Comparison of ENCODE assay signal across 1 cellular context in the genomic region with DNA sequence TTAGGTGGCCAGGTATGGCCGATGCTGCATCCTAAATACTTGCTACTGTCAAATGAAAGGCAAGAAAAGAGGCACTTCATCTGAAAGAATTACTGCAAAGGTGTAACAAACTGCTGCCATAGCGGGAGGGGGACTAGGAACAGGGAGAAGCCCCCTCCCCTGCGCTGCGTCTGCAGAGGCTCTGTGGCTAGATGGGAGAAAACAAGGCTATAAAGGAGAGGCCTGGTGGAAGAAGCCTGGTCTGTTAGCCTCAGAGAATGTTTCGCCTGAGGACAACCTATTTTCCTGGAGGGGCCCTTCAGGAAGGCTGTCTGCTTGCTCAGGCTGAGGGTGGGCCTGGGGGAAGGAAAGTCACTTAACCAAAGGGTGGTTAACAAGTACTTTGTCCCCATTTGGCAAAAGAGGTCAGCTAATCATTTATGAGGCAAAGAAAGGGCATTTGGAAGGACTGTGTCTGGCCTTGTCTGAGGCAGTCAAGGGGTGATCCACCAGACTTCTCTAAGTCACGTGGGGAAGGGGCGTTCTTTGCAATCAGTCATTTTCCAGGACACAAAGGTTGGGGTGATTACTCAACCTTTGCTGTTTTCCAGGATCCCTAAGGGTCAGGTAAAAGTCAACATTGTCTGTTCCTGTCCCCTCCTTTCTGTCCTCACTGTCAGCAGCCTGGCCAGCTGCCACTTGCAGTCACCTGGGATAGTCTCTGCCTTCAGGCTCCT.
TF ChIP-seq lines count a peak whose summit lies in the region.

No MANE protein-coding gene starts in this region.

TF ChIP-seq in HepG2, 621 proteins besides CTCF, POLR2A, EP300 and RAD21 (continued from another document and continues in another):
- TF ChIP-seq, protein P1, sequence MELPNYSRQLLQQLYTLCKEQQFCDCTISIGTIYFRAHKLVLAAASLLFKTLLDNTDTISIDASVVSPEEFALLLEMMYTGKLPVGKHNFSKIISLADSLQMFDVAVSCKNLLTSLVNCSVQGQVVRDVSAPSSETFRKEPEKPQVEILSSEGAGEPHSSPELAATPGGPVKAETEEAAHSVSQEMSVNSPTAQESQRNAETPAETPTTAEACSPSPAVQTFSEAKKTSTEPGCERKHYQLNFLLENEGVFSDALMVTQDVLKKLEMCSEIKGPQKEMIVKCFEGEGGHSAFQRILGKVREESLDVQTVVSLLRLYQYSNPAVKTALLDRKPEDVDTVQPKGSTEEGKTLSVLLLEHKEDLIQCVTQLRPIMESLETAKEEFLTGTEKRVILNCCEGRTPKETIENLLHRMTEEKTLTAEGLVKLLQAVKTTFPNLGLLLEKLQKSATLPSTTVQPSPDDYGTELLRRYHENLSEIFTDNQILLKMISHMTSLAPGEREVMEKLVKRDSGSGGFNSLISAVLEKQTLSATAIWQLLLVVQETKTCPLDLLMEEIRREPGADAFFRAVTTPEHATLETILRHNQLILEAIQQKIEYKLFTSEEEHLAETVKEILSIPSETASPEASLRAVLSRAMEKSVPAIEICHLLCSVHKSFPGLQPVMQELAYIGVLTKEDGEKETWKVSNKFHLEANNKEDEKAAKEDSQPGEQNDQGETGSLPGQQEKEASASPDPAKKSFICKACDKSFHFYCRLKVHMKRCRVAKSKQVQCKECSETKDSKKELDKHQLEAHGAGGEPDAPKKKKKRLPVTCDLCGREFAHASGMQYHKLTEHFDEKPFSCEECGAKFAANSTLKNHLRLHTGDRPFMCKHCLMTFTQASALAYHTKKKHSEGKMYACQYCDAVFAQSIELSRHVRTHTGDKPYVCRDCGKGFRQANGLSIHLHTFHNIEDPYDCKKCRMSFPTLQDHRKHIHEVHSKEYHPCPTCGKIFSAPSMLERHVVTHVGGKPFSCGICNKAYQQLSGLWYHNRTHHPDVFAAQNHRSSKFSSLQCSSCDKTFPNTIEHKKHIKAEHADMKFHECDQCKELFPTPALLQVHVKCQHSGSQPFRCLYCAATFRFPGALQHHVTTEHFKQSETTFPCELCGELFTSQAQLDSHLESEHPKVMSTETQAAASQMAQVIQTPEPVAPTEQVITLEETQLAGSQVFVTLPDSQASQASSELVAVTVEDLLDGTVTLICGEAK (IDR thresholded peaks at IDR 0.05) = no peak
- TF ChIP-seq, protein P1 (CRISPR knock-in tag; IDR thresholded peaks at IDR 0.05) = no peak
- TF ChIP-seq MEIS2 (CRISPR knock-in tag; IDR thresholded peaks at IDR 0.05) (peak; percentile 72; the same call in 1 of the 2 replicates), ZNF333 (CRISPR knock-in tag; IDR thresholded peaks at IDR 0.05; ENCODE audit: borderline replicate concordance) (no peak), NCOA5 (CRISPR knock-in tag; IDR thresholded peaks at IDR 0.05) (no peak), JARID2 (CRISPR knock-in tag; IDR thresholded peaks at IDR 0.05; ENCODE audit: insufficient replicate concordance) (no peak), ZFP36L2 (CRISPR knock-in tag; IDR thresholded peaks at IDR 0.05) (no peak), ZSCAN22 (CRISPR knock-in tag; IDR thresholded peaks at IDR 0.05) (no peak), TCF7 (IDR thresholded peaks at IDR 0.05; ENCODE audit: low read depth) (no peak), JUNB (CRISPR knock-in tag; IDR thresholded peaks at IDR 0.05; ENCODE audit: borderline replicate concordance) (no peak), POLR2AphosphoS5 (IDR thresholded peaks at IDR 0.05; ENCODE audit: low read depth, low read length) (no peak), LCORL (IDR thresholded peaks at IDR 0.05) (no peak), LCORL (CRISPR knock-in tag; IDR thresholded peaks at IDR 0.05) (peak; percentile 43; the same call in 1 of the 2 replicates), KLF12 (CRISPR knock-in tag; IDR thresholded peaks at IDR 0.05; ENCODE audit: borderline replicate concordance) (no peak), ZNF143 (CRISPR knock-in tag; IDR thresholded peaks at IDR 0.05) (no peak)
- TF ChIP-seq, protein P2, sequence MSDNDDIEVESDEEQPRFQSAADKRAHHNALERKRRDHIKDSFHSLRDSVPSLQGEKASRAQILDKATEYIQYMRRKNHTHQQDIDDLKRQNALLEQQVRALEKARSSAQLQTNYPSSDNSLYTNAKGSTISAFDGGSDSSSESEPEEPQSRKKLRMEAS (IDR thresholded peaks at IDR 0.05) = no peak
- TF ChIP-seq, protein P3, sequence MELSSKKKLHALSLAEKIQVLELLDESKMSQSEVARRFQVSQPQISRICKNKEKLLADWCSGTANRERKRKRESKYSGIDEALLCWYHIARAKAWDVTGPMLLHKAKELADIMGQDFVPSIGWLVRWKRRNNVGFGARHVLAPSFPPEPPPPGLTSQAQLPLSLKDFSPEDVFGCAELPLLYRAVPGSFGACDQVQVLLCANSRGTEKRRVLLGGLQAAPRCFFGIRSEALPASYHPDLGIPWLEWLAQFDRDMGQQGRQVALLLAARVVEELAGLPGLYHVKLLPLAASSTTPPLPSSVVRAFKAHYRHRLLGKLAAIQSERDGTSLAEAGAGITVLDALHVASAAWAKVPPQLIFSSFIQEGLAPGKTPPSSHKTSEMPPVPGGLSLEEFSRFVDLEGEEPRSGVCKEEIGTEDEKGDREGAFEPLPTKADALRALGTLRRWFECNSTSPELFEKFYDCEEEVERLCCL (CRISPR knock-in tag; IDR thresholded peaks at IDR 0.05; ENCODE audit: borderline replicate concordance) = no peak
- TF ChIP-seq, protein P4, sequence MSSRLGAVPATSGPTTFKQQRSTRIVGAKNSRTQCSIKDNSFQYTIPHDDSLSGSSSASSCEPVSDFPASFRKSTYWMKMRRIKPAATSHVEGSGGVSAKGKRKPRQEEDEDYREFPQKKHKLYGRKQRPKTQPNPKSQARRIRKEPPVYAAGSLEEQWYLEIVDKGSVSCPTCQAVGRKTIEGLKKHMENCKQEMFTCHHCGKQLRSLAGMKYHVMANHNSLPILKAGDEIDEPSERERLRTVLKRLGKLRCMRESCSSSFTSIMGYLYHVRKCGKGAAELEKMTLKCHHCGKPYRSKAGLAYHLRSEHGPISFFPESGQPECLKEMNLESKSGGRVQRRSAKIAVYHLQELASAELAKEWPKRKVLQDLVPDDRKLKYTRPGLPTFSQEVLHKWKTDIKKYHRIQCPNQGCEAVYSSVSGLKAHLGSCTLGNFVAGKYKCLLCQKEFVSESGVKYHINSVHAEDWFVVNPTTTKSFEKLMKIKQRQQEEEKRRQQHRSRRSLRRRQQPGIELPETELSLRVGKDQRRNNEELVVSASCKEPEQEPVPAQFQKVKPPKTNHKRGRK (CRISPR knock-in tag; IDR thresholded peaks at IDR 0.05) = no peak
- TF ChIP-seq, protein P5, sequence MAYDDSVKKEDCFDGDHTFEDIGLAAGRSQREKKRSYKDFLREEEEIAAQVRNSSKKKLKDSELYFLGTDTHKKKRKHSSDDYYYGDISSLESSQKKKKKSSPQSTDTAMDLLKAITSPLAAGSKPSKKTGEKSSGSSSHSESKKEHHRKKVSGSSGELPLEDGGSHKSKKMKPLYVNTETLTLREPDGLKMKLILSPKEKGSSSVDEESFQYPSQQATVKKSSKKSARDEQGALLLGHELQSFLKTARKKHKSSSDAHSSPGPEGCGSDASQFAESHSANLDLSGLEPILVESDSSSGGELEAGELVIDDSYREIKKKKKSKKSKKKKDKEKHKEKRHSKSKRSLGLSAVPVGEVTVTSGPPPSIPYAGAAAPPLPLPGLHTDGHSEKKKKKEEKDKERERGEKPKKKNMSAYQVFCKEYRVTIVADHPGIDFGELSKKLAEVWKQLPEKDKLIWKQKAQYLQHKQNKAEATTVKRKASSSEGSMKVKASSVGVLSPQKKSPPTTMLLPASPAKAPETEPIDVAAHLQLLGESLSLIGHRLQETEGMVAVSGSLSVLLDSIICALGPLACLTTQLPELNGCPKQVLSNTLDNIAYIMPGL (CRISPR knock-in tag; IDR thresholded peaks at IDR 0.05; ENCODE audit: borderline replicate concordance in 1 of 2, low read depth in 1 of 2) = 0 out of 4 replicates have a peak, but pooled peaks of 1 of the 2 experiments have one; percentile 28
- TF ChIP-seq, protein P6, sequence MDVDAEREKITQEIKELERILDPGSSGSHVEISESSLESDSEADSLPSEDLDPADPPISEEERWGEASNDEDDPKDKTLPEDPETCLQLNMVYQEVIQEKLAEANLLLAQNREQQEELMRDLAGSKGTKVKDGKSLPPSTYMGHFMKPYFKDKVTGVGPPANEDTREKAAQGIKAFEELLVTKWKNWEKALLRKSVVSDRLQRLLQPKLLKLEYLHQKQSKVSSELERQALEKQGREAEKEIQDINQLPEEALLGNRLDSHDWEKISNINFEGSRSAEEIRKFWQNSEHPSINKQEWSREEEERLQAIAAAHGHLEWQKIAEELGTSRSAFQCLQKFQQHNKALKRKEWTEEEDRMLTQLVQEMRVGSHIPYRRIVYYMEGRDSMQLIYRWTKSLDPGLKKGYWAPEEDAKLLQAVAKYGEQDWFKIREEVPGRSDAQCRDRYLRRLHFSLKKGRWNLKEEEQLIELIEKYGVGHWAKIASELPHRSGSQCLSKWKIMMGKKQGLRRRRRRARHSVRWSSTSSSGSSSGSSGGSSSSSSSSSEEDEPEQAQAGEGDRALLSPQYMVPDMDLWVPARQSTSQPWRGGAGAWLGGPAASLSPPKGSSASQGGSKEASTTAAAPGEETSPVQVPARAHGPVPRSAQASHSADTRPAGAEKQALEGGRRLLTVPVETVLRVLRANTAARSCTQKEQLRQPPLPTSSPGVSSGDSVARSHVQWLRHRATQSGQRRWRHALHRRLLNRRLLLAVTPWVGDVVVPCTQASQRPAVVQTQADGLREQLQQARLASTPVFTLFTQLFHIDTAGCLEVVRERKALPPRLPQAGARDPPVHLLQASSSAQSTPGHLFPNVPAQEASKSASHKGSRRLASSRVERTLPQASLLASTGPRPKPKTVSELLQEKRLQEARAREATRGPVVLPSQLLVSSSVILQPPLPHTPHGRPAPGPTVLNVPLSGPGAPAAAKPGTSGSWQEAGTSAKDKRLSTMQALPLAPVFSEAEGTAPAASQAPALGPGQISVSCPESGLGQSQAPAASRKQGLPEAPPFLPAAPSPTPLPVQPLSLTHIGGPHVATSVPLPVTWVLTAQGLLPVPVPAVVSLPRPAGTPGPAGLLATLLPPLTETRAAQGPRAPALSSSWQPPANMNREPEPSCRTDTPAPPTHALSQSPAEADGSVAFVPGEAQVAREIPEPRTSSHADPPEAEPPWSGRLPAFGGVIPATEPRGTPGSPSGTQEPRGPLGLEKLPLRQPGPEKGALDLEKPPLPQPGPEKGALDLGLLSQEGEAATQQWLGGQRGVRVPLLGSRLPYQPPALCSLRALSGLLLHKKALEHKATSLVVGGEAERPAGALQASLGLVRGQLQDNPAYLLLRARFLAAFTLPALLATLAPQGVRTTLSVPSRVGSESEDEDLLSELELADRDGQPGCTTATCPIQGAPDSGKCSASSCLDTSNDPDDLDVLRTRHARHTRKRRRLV (CRISPR knock-in tag; IDR thresholded peaks at IDR 0.05) = no peak
- TF ChIP-seq, protein P7, sequence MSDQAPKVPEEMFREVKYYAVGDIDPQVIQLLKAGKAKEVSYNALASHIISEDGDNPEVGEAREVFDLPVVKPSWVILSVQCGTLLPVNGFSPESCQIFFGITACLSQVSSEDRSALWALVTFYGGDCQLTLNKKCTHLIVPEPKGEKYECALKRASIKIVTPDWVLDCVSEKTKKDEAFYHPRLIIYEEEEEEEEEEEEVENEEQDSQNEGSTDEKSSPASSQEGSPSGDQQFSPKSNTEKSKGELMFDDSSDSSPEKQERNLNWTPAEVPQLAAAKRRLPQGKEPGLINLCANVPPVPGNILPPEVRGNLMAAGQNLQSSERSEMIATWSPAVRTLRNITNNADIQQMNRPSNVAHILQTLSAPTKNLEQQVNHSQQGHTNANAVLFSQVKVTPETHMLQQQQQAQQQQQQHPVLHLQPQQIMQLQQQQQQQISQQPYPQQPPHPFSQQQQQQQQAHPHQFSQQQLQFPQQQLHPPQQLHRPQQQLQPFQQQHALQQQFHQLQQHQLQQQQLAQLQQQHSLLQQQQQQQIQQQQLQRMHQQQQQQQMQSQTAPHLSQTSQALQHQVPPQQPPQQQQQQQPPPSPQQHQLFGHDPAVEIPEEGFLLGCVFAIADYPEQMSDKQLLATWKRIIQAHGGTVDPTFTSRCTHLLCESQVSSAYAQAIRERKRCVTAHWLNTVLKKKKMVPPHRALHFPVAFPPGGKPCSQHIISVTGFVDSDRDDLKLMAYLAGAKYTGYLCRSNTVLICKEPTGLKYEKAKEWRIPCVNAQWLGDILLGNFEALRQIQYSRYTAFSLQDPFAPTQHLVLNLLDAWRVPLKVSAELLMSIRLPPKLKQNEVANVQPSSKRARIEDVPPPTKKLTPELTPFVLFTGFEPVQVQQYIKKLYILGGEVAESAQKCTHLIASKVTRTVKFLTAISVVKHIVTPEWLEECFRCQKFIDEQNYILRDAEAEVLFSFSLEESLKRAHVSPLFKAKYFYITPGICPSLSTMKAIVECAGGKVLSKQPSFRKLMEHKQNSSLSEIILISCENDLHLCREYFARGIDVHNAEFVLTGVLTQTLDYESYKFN (CRISPR knock-in tag; conservative IDR thresholded peaks at IDR 0.05) = peak; percentile 79
- TF ChIP-seq, protein P8, sequence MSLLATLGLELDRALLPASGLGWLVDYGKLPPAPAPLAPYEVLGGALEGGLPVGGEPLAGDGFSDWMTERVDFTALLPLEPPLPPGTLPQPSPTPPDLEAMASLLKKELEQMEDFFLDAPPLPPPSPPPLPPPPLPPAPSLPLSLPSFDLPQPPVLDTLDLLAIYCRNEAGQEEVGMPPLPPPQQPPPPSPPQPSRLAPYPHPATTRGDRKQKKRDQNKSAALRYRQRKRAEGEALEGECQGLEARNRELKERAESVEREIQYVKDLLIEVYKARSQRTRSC (CRISPR knock-in tag; IDR thresholded peaks at IDR 0.05; ENCODE audit: low read depth) = no peak
